Comparison of ENCODE assay signal across 7 cellular contexts in the genomic region with DNA sequence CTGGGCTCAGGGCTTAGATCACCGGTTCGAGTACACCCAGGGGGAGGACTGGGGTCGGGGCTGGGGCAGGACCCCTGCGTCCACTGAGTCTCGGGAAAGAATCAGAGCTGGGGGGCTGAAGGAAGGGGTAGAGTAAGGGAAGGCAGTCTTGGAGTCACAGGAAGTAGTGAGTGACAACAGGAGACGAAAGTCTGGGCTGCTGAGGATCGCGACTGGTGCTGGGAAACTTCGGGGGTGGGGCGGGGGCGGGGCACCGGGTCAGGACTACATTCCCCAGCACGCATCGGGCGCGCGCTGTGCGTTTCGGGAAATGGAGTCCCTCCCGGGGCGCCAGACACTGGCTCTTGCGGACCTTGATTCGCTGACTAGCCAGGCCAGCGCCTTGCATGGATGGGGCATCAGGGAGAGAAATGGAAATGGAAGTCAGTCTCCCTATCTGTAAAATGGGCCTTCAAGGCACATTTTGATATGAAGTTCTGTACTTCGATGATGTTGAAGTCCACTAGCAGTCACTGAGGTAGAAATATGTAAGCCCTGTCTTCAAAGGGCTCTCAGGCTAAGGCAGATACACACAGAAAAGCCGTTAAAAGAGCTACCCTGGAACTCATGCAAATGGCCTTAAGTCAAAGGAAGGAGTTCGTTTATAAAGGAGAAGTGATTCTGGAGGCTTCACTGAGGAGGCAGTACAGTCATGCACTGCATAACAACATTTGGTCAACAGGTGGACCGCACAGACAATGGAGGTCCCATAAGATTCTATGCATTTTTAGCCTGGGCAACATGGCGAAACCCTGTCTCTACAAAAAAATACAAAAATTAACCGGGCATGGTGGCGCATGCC. TPM values are rescaled to one million over a fixed set of nuclear protein-coding genes. Genes with fewer than 3 reads are reported as not detected.
DNase-seq lines count a peak whose midpoint lies in the region; ATAC-seq and TF ChIP-seq lines count a peak whose summit lies in the region.

No MANE protein-coding gene starts in this region.

- POLR2A ChIA-PET in T-cell (lab: Charles Lee) = no interaction called here

- in situ Hi-C loops in transverse colon (cut with MboI; ENCODE audit: low pct_ligation_motif_present in 1 of 4, low pct_unique_long_range_greater_than_20kb in 1 of 4, low sequenced_read_pairs in 3 of 4) = no loop called here

- H3K9me3 Mint-ChIP-seq in T-cell = no peaks in the 10 kb centered on the region

- 22 to 73% methylated on average over 4 to 31 of the region's 31 CpGs for WGBS in transverse colon (ENCODE audit: low coverage in 1 of 2), 2 donors

- TF ChIP-seq CTCF in left ventricle myocardium inferior (IDR thresholded peaks at IDR 0.05; ENCODE audit: borderline replicate concordance) (no peak), transverse colon (IDR thresholded peaks at IDR 0.05) (no peak)

- ATAC-seq in GM19025 (IDR thresholded peaks at IDR 0.05; ENCODE audit: low read depth, unreplicated experiment) (peak; percentile 28), T-cell (replicated peaks in 1 of 4) (peak; percentile 60 to 76 (median 62))

- peak overlapping the region; percentile 53 to 75 (median 64) for H3K4me3 Mint-ChIP-seq in T-cell

- DNase-seq in Kasumi-1 (lab: John Stamatoyannopoulos, UW) = peak; percentile 58 to 59
- peak; percentile 48 to 78 (median 67) for DNase-seq in T-cell
- peak; percentile 33 to 92 (median 81) for DNase-seq in amygdala (lab: John Stamatoyannopoulos, UW)
- DNase-seq in left ventricle myocardium inferior = peak; percentile 92
- peak; percentile 84 to 98 (median 90) for DNase-seq in posterior cingulate gyrus
- peak; percentile 91 for DNase-seq in transverse colon

- peak; percentile 16 for TF ChIP-seq POLR2A in transverse colon (IDR thresholded peaks at IDR 0.05)

- H3K9me3 ChIP-seq in left ventricle myocardium inferior (replicated peaks) = no peaks in the 10 kb centered on the region
- H3K9me3 ChIP-seq in transverse colon = no peaks in the 10 kb centered on the region

- peaks cover 4% of the 10 kb centered on the region for H3K36me3 ChIP-seq in left ventricle myocardium inferior
- H3K36me3 ChIP-seq in transverse colon = no peaks in the 10 kb centered on the region

- H3K27me3 ChIP-seq in left ventricle myocardium inferior (ENCODE audit: low read depth) (no peaks in the 10 kb centered on the region), transverse colon (no peaks in the 10 kb centered on the region)

- CTCF ChIA-PET in T-cell (lab: Charles Lee) = interaction anchor here in 1 of 2 donors (0.6 to 0.7 kb wide), 2 partner anchors 31 to 53 kb away, joined by 3 read pairs; no protein-coding TSS in a partner anchor

- peaks cover 41 to 48% (median 48%) of the 10 kb centered on the region in 3 donors for H3K4me1 Mint-ChIP-seq in T-cell

- no peak for TF ChIP-seq EP300 in transverse colon (IDR thresholded peaks at IDR 0.05; ENCODE audit: low read depth)

- H3K27ac ChIP-seq in left ventricle myocardium inferior (replicated peaks) = peak overlapping the region; percentile 98
- H3K27ac ChIP-seq in transverse colon = peak overlapping the region; percentile 89 to 94 (median 91)

- H3K4me1 ChIP-seq in left ventricle myocardium inferior (peaks cover 61% of the 10 kb centered on the region), transverse colon (peaks cover 19 to 51% (median 35%) of the 10 kb centered on the region in 4 donors)

- intact Hi-C loops in left ventricle myocardium inferior (cut with micrococcal nuclease) (no loop called here), posterior cingulate gyrus (cut with DNase I) (no loop called here), transverse colon (cut with DNase I; ENCODE audit: low total_unique reads) (no loop called here)

- peak overlapping the region; percentile 76 for H3K4me3 ChIP-seq in left ventricle myocardium inferior
- H3K4me3 ChIP-seq in transverse colon = peak overlapping the region; percentile 18 to 55 (median 40)

- H3K27me3 Mint-ChIP-seq in T-cell = no peaks in the 10 kb centered on the region

- no peaks in the 10 kb centered on the region for H3K36me3 Mint-ChIP-seq in T-cell

- H3K27ac Mint-ChIP-seq in T-cell = peak overlapping the region; percentile 76 to 86

RNA-seq across cellular contexts. Expression of a gene that starts 0.7 kb away (rescaled TPM):
- under 1 TPM in 3 of 5 donors, not detected in 2; 0.38 to 0.47 (median 0.39) TPM for total RNA-seq in T-cell
- 9.6 TPM for total RNA-seq in left ventricle myocardium inferior
- total RNA-seq in transverse colon = under 1 TPM in 2 of 4 donors, not detected in 2; 0.82 to 0.95 TPM

RNA-seq across cellular contexts. Expression of a gene that starts 3.2 kb away (rescaled TPM):
- 10 to 100 TPM; 21.0 to 31.9 (median 26.9) TPM for total RNA-seq in T-cell
- 25.2 TPM for total RNA-seq in left ventricle myocardium inferior
- 10 to 100 TPM; 13.8 to 57.3 (median 24.0) TPM for total RNA-seq in transverse colon

RNA-seq across cellular contexts. Expression of a gene that starts 26.3 kb away (rescaled TPM):
- 10 to 100 TPM; 11.5 to 22.0 (median 18.1) TPM for total RNA-seq in T-cell
- 6.3 TPM for total RNA-seq in left ventricle myocardium inferior
- 10 to 100 TPM; 19.3 to 45.3 (median 20.3) TPM for total RNA-seq in transverse colon

RNA-seq across cellular contexts. Expression of a gene that starts 51.8 kb away (rescaled TPM):
- total RNA-seq in T-cell = 10 to 100 TPM in 3 of 5 donors, 1 to 10 TPM in 2; 6.6 to 22.3 (median 20.8) TPM
- 12.2 TPM for total RNA-seq in left ventricle myocardium inferior
- total RNA-seq in transverse colon = 10 to 100 TPM; 24.8 to 45.6 (median 31.3) TPM

Comparison
In these comparisons a context has a peak if more than half of its experiments do, and no peak if none do; other contexts are left out.
1. Peak in every context shown above with its lines: DNase-seq, ATAC-seq, H3K4me3 ChIP-seq and H3K27ac ChIP-seq.